1 cellular context compared by ENCODE assay signal in the genomic region with DNA sequence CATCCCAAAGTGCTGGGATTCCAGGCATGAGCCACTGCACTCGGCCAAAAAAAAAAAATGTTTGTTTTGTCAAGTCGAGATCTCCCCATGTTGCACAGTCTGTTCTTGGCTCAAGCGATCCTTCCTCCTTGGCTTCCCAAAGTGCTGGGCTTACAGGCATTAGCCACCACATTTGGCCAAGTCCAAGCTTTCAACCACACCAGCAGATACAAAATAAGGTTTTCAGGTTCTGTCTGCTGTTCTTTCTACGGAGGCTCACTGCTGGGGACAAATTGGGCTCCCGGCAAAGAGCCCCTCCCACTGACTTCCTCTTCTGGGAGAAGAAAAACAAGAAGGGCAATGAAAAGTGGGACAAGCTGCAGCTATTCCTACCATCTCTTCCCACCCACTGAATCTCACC.
TF ChIP-seq lines count a peak whose summit lies in the region.

No MANE protein-coding gene starts in this region.

TF ChIP-seq in IMR-90, 13 proteins besides CTCF, POLR2A, EP300 and RAD21 (continued from another document):
- TF ChIP-seq, protein P1, sequence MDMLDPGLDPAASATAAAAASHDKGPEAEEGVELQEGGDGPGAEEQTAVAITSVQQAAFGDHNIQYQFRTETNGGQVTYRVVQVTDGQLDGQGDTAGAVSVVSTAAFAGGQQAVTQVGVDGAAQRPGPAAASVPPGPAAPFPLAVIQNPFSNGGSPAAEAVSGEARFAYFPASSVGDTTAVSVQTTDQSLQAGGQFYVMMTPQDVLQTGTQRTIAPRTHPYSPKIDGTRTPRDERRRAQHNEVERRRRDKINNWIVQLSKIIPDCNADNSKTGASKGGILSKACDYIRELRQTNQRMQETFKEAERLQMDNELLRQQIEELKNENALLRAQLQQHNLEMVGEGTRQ (IDR thresholded peaks at IDR 0.05; ENCODE audit: low read depth, low read length): no peak
- TF ChIP-seq MAZ (IDR thresholded peaks at IDR 0.05; ENCODE audit: borderline replicate concordance, low read depth, low read length) (no peak), NFE2L2 (IDR thresholded peaks at IDR 0.05; ENCODE audit: low read depth, low read length) (no peak), RFX5 (IDR thresholded peaks at IDR 0.05; ENCODE audit: low read depth, low read length) (no peak)
